In genomic region chr12:84506317-84506716, GRCh38 we compare ENCODE assay signal across 18 cellular contexts.
"Had no signal": no experiment of that assay in that cellular context is flagged by ENCODE, and none has a peak within 500 bp of the region (broad histone marks: within the 10 kb centered on the region; RNA-seq: fewer than 3 reads in every experiment).

No MANE protein-coding gene starts in this region.

- H3K4me3 ChIP-seq: pancreas, psoas muscle, spleen, testis, transverse colon had no signal

- DNase-seq: activated CD4-positive, alpha-beta T cell treated with anti-CD3 and anti-CD28 coated beads for 4 hours; activated CD4-positive, alpha-beta T cell treated with anti-CD3 and anti-CD28 coated beads, Interleukin-2, amount 50 U/mL, for 4 hours; activated naive CD4-positive, alpha-beta T cell; activated T-cell treated with anti-CD3 and anti-CD28 coated beads for 4 hours; activated T-cell treated with anti-CD3 and anti-CD28 coated beads, Interleukin-2, amount 50 U/mL, for 72 hours; anterior cingulate cortex; effector CD8-positive, alpha-beta T cell; glutamatergic neuron; mammary epithelial cell; naive B cell; nucleus accumbens; pancreas; psoas muscle; spleen; stimulated activated naive CD4-positive, alpha-beta T cell; T-helper 1 cell; testis; transverse colon had no signal
